ENCODE assay signal across 10 cellular contexts in the genomic region with DNA sequence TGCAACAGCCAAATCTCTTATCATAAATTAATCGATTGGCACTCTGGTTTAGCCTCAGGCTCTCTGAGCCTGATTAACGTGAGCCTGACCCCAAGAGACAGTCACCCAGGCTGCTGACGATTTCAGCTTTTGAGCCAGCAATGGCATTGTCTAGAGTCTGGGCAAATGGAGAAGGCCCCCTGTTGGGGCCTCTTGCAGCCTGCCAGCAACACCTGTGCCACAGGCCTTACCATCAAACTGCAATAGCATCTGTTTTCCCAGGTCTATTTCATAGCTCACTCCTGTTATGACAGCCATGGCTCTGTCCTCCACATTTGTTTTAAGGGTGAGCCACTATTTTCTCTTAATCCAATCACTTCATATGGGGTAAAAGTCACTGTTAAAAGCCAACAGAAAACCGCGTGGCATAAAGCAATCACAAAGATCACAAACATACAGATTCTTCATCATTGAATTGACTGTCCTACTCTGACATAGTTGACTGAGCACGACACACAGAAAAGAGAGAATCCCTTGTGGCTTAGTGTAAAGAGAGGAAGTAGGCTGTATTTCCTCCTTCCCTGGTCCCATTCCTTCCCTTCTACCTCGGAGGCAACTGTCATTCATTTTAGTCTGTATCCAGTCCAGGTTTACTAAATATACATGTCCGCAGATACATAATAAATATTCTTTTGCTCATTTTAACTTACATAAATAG. TPM values are rescaled to one million over a fixed set of nuclear protein-coding genes. Genes with fewer than 3 reads are reported as not detected.
DNase-seq lines count a peak whose midpoint lies in the region; ATAC-seq and TF ChIP-seq lines count a peak whose summit lies in the region.
"Had no signal": no experiment of that assay in that cellular context is flagged by ENCODE, and none has a peak within 500 bp of the region (broad histone marks: within the 10 kb centered on the region; RNA-seq: fewer than 3 reads in every experiment).

No MANE protein-coding gene starts in this region.

- in situ Hi-C loops in mammary epithelial cell (cut with MboI; ENCODE audit: low sequenced_read_pairs in 2 of 2) = no loop called here

- peak; percentile 26 for ATAC-seq in GM18870 (IDR thresholded peaks at IDR 0.05; ENCODE audit: unreplicated experiment)
- ATAC-seq in GM19395 (IDR thresholded peaks at IDR 0.05; ENCODE audit: unreplicated experiment) = no peak
- ATAC-seq: effector memory CD8-positive, alpha-beta T cell had no signal

- CTCF ChIA-PET in mammary epithelial cell (lab: Charles Lee; ENCODE audit: low non-redundant PET) = interaction anchor here (0.6 kb wide), 1 partner anchor 60 kb away, joined by 3 read pairs; no protein-coding TSS in a partner anchor

- peak overlapping the region; percentile 26 for H3K9ac ChIP-seq in mammary epithelial cell (ENCODE audit: insufficient read depth, low read length)
- H3K9ac ChIP-seq in neuronal stem cell (ENCODE audit: low read depth, low read length, poor library complexity) = no peak overlapping the region

- no peak overlapping the region for H3K23ac ChIP-seq in neuronal stem cell (ENCODE audit: low read depth, low read length, poor library complexity)

- H4K20me1 ChIP-seq in mammary epithelial cell (ENCODE audit: insufficient read depth, low read length) = no peaks in the 10 kb centered on the region

- H3K79me2 ChIP-seq in mammary epithelial cell (ENCODE audit: insufficient read depth, low read length) = peaks cover 58% of the 10 kb centered on the region

- intact Hi-C loops in mammary epithelial cell (cut with micrococcal nuclease) = no loop called here

- H3K27ac ChIP-seq in mammary epithelial cell (ENCODE audit: insufficient read depth, low read depth, low read length) (peak overlapping the region; percentile 58), neuronal stem cell (replicated peaks; ENCODE audit: low read length) (no peak overlapping the region)

- H4K91ac ChIP-seq in neuronal stem cell (ENCODE audit: low read depth, low read length, poor library complexity) = no peak overlapping the region

- peaks cover 15% of the 10 kb centered on the region for H3K4me1 ChIP-seq in mammary epithelial cell (ENCODE audit: insufficient read depth, low read length)
- no peaks in the 10 kb centered on the region for H3K4me1 ChIP-seq in neuronal stem cell (ENCODE audit: control insufficient read depth in 2 of 2, insufficient read depth in 1 of 2, low read depth in 1 of 2, low read length in 2 of 2)

- no TSS peak for BruUV-seq in mammary epithelial cell (replicated peaks; lab: Mats Ljungman, UMichigan)

- H2AFZ ChIP-seq in mammary epithelial cell (ENCODE audit: low read depth, low read length) = no peak overlapping the region
- H2AFZ ChIP-seq in neuronal stem cell (ENCODE audit: low read length) = no peak overlapping the region

- no peak overlapping the region for H2AK5ac ChIP-seq in neuronal stem cell (ENCODE audit: low read depth, low read length)

- H3K27me3 ChIP-seq in mammary epithelial cell (ENCODE audit: insufficient read depth, low read length) (no peaks in the 10 kb centered on the region), neuronal stem cell (ENCODE audit: control insufficient read depth in 3 of 3, insufficient read depth in 3 of 3, low read depth in 1 of 3, low read length in 3 of 3) (peaks cover 0 to 5% (median 0%) of the 10 kb centered on the region in 3 experiments)

- no peak overlapping the region for H3K4me3 ChIP-seq in mammary epithelial cell (replicated peaks in 1 of 3; ENCODE audit: insufficient read depth in 1 of 3, low read depth in 2 of 3, low read length in 3 of 3)
- no peak overlapping the region for H3K4me3 ChIP-seq in neuronal stem cell (ENCODE audit: low read length in 2 of 2)

- H3K79me1 ChIP-seq in neuronal stem cell (ENCODE audit: low read depth, low read length) = no peaks in the 10 kb centered on the region

- 73% methylated on average over 8 of the region's 8 CpGs for WGBS in mammary epithelial cell (ENCODE audit: low coverage, missing lambda C conversion rate)
- WGBS in neuronal stem cell (ENCODE audit: extremely low coverage in 2 of 2, insufficient read length in 2 of 2, insufficient replicate concordance in 1 of 2), 2 donors = no CpG with 5 or more reads among the region's 8 CpGs

- no peak overlapping the region for H3K14ac ChIP-seq in neuronal stem cell (ENCODE audit: low read length)

- DNase-seq in DMS53 (lab: John Stamatoyannopoulos, UW) (peak; percentile 67), NCI-H2107 (lab: John Stamatoyannopoulos, UW) (peak; percentile 15), mammary epithelial cell (no peak), amniotic stem cell (lab: John Stamatoyannopoulos, UW) (no peak), neuronal stem cell (ENCODE audit: low spot score) (no peak), hypothalamus (lab: John Stamatoyannopoulos, UW) (no peak)
- DNase-seq: activated CD8-positive, alpha-beta memory T cell treated with anti-CD3 and anti-CD28 coated beads, Interleukin-2, amount 50 U/mL, for 48 hours; effector memory CD8-positive, alpha-beta T cell had no signal

- H2BK120ac ChIP-seq in neuronal stem cell (ENCODE audit: low read depth, low read length) = no peak overlapping the region

- no peak overlapping the region for H2BK15ac ChIP-seq in neuronal stem cell (ENCODE audit: low read length)

- H2BK5ac ChIP-seq in neuronal stem cell (ENCODE audit: low read length) = no peak overlapping the region

- no peak overlapping the region for H3K18ac ChIP-seq in neuronal stem cell (ENCODE audit: low read length)

- no peaks in the 10 kb centered on the region for H3K9me3 ChIP-seq in mammary epithelial cell (replicated peaks; ENCODE audit: insufficient read depth, low read length)
- H3K9me3 ChIP-seq in neuronal stem cell (replicated peaks in 1 of 2; ENCODE audit: control insufficient read depth in 2 of 2, insufficient read depth in 1 of 2, low read depth in 1 of 2, low read length in 2 of 2) = no peaks in the 10 kb centered on the region

- H3K4ac ChIP-seq in neuronal stem cell (ENCODE audit: low read length) = no peak overlapping the region

- dilution Hi-C loops in mammary epithelial cell (cut with HindIII; ENCODE audit: low sequenced_read_pairs) = no loop called here

- H3K36me3 ChIP-seq in mammary epithelial cell (ENCODE audit: insufficient read depth, low read length) = no peaks in the 10 kb centered on the region
- no peaks in the 10 kb centered on the region for H3K36me3 ChIP-seq in neuronal stem cell (replicated peaks in 1 of 2; ENCODE audit: control insufficient read depth in 2 of 2, insufficient read depth in 2 of 2, low read length in 2 of 2)

- no peak overlapping the region for H2BK12ac ChIP-seq in neuronal stem cell (ENCODE audit: low read length)

- no peak overlapping the region for H3K4me2 ChIP-seq in mammary epithelial cell (ENCODE audit: insufficient read depth, low read depth, low read length)
- H3K4me2 ChIP-seq in neuronal stem cell (ENCODE audit: insufficient read depth, low read length, poor library complexity, severe bottlenecking) = no peak overlapping the region

- H4K8ac ChIP-seq in neuronal stem cell (ENCODE audit: low read depth, low read length) = no peak overlapping the region

- TF ChIP-seq CTCF in mammary epithelial cell (conservative IDR thresholded peaks at IDR 0.05 in 1 of 2, IDR thresholded peaks at IDR 0.05 in 1 of 2; ENCODE audit: extremely low read depth in 1 of 2, insufficient read depth in 1 of 2, low read depth in 1 of 2, low read length in 2 of 2) = no peak

RNA-seq across cellular contexts. Expression of a gene that starts 47.8 kb away (rescaled TPM):
- total RNA-seq in mammary epithelial cell = 10 to 100 TPM; 32.4 to 72.7 TPM
- polyA plus RNA-seq in mammary epithelial cell = 19.7 TPM
- 70.2 TPM for polyA minus RNA-seq in mammary epithelial cell
- polyA plus RNA-seq in neuronal stem cell (2013, experiment 1 of 2) = 1.2 TPM
- polyA plus RNA-seq in neuronal stem cell (2013, experiment 2 of 2) = 1.2 TPM

Comparison
In these comparisons a context has a peak if more than half of its experiments do, and no peak if none do; other contexts are left out.
1. DNase-seq: peak in DMS53 (single experiment) and NCI-H2107 (single experiment); none in mammary epithelial cell (single experiment), amniotic stem cell (single experiment), neuronal stem cell (single experiment) and hypothalamus (0 of 51).